ENCODE assay signal across 8 cellular contexts in the genomic region with DNA sequence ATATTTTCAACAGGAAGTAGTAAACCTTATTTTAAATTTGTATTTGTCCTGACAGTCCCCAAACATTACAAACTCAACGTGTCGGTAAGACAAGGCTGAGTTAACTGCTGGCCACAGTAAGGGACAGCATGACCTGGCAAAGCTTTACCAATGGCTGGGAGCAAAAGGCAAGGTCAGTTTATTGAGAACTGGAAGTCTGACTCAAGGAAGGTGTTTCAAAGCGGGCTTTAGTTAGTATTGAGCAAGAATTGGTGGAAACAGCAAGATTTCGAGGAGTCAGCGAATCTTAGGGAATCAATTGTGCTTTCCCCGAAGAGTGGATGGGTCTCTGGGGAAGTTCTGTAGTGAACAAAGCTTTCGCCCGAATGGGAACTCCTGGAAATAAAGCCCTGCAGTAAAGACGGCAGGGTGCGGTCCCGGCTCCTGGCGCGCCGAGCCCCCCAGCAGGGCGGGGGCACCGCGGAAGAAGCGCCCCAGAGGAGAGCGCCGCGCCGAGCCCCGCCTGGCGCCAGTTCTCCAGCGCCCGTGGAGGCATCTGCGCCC. TPM values are rescaled to one million over a fixed set of nuclear protein-coding genes. Genes with fewer than 3 reads are reported as not detected.
DNase-seq lines count a peak whose midpoint lies in the region; ATAC-seq and TF ChIP-seq lines count a peak whose summit lies in the region.

No MANE protein-coding gene starts in this region.

- H3K4me1 ChIP-seq in RWPE2 (ENCODE audit: insufficient read depth, poor library complexity, severe bottlenecking), result peaks cover 14% of the 10 kb centered on the region

- intact Hi-C loops in natural killer cell (cut with micrococcal nuclease), result loop anchor here (10.0 kb wide), 1 partner anchor 1594 kb away; no protein-coding TSS in a partner anchor

- peak overlapping the region; percentile 98 for H3K27ac Mint-ChIP-seq in natural killer cell

- peak overlapping the region; percentile 90 for H3K4me3 Mint-ChIP-seq in natural killer cell

- H3K27ac ChIP-seq in RWPE2 (ENCODE audit: poor library complexity, severe bottlenecking), result peak overlapping the region; percentile 86

- ATAC-seq in RWPE2 (ENCODE audit: low read depth), result no peak
- ATAC-seq in natural killer cell, result no peak
- no peak for ATAC-seq in GM21447 (IDR thresholded peaks at IDR 0.05; ENCODE audit: unreplicated experiment)
- ATAC-seq in GM19467 (IDR thresholded peaks at IDR 0.05; ENCODE audit: unreplicated experiment), result no peak

- H3K27me3 ChIP-seq in RWPE2 (ENCODE audit: insufficient read depth, poor library complexity, severe bottlenecking), result no peaks in the 10 kb centered on the region

- peak; percentile 56 for DNase-seq in NCI-H510A treated with DMSO at 0.1 percent for 48 hours (lab: John Stamatoyannopoulos, UW)
- DNase-seq in NCI-H510A (lab: John Stamatoyannopoulos, UW), result no peak
- DNase-seq in RWPE2 (ENCODE audit: low spot score), result no peak
- no peak for DNase-seq in epithelial cell of proximal tubule (ENCODE audit: low read depth)
- no peak for DNase-seq in natural killer cell
- DNase-seq in UCSD-AML1 (lab: John Stamatoyannopoulos, UW; ENCODE audit: unreplicated experiment), result no peak

- peaks cover 18% of the 10 kb centered on the region for H3K36me3 ChIP-seq in RWPE2 (ENCODE audit: low read depth)

- H3K4me3 ChIP-seq in RWPE2 (ENCODE audit: severe bottlenecking) (peak overlapping the region; percentile 74), epithelial cell of proximal tubule (ENCODE audit: low read depth, low read length) (peak overlapping the region; percentile 83)

- H3K9me3 ChIP-seq in RWPE2 (ENCODE audit: severe bottlenecking), result no peaks in the 10 kb centered on the region

- H3K4me1 Mint-ChIP-seq in natural killer cell, result peaks cover 48 to 58% of the 10 kb centered on the region in 2 donors

- no peak for TF ChIP-seq CTCF in RWPE2 (IDR thresholded peaks at IDR 0.05; ENCODE audit: poor library complexity, severe bottlenecking)
- no peak for TF ChIP-seq CTCF in epithelial cell of proximal tubule (conservative IDR thresholded peaks at IDR 0.05; ENCODE audit: low read depth, low read length)
- no peak for TF ChIP-seq CTCF in natural killer cell (IDR thresholded peaks at IDR 0.05)

- peaks cover 11% of the 10 kb centered on the region for H3K36me3 Mint-ChIP-seq in natural killer cell

- no peaks in the 10 kb centered on the region for H3K27me3 Mint-ChIP-seq in natural killer cell (ENCODE audit: low read depth in 2 of 2)

- no peaks in the 10 kb centered on the region for H3K9me3 Mint-ChIP-seq in natural killer cell

RNA-seq across cellular contexts. Expression of a gene that starts 0.8 kb away (rescaled TPM):
- total RNA-seq in epithelial cell of proximal tubule (9.5 and 10.3 TPM in 2 replicates), natural killer cell (10 to 100 TPM; 45.1 to 56.6 (median 45.9) TPM)

RNA-seq across cellular contexts. Expression of a gene that starts 10.6 kb away (rescaled TPM):
- total RNA-seq in epithelial cell of proximal tubule, result 47.0 and 84.6 TPM in 2 replicates
- total RNA-seq in natural killer cell, result 10 to 100 TPM; 47.4 to 61.8 (median 56.3) TPM
